Comparison of ENCODE assay signal across 21 cellular contexts in genomic region chr12:5257763-5258475, GRCh38.
"Had no signal": no experiment of that assay in that cellular context is flagged by ENCODE, and none has a peak within 500 bp of the region (broad histone marks: within the 10 kb centered on the region; RNA-seq: fewer than 3 reads in every experiment).

No MANE protein-coding gene starts in this region.

- H3K9me3 Mint-ChIP-seq: activated T-cell treated with anti-CD3 and anti-CD28 coated beads, Interleukin-2, amount 50 U/mL, for 72 hours; dendritic cell treated with granulocyte-macrophage colony-stimulating factor and Interleukin-4, amounts not matched to agents 40 ng/mL and 50 ng/mL, for 4 days; stimulated activated naive CD8-positive, alpha-beta T cell treated with anti-CD3 and anti-CD28 coated beads, Interleukin-15, amount 100 ng/mL, for 72 hours had no signal

- DNase-seq: activated CD4-positive, CD25-positive, alpha-beta regulatory T cell treated with anti-CD3 and anti-CD28 coated beads, Interleukin-2, amount 50 U/mL, for 72 hours; activated CD8-positive, alpha-beta memory T cell treated with anti-CD3 and anti-CD28 coated beads for 24 hours; activated CD8-positive, alpha-beta memory T cell treated with anti-CD3 and anti-CD28 coated beads, Interleukin-2, amount 50 U/mL, for 48 hours; activated effector memory CD4-positive, alpha-beta T cell treated with anti-CD3 and anti-CD28 coated beads, Interleukin-2, amount 50 U/mL, for 16 hours; activated naive CD4-positive, alpha-beta T cell treated with anti-CD3 and anti-CD28 coated beads, Interleukin-2, amount 50 U/mL, for 16 hours; activated T-cell treated with anti-CD3 and anti-CD28 coated beads, Interleukin-2, amount 50 U/mL, for 72 hours; effector CD8-positive, alpha-beta T cell; heart right ventricle; immature natural killer cell; mesenchymal stem cell; mucosa of descending colon; naive B cell; pancreas; right lobe of liver; small intestine; stimulated activated CD4-positive, alpha-beta T cell treated with anti-CD3 and anti-CD28 coated beads, Interleukin-15, amount 100 ng/mL, for 24 hours; stimulated activated CD4-positive, alpha-beta T cell treated with anti-CD3 and anti-CD28 coated beads, Interleukin-2, amount 100 ng/mL, for 48 hours; stimulated activated naive CD8-positive, alpha-beta T cell treated with anti-CD3 and anti-CD28 coated beads, Interleukin-15, amount 100 ng/mL, for 72 hours; upper lobe of right lung had no signal

- H3K4me3 ChIP-seq: heart right ventricle, mucosa of descending colon, pancreas, right lobe of liver, upper lobe of right lung had no signal

- H3K27ac Mint-ChIP-seq: activated T-cell treated with anti-CD3 and anti-CD28 coated beads, Interleukin-2, amount 50 U/mL, for 72 hours; dendritic cell treated with granulocyte-macrophage colony-stimulating factor and Interleukin-4, amounts not matched to agents 40 ng/mL and 50 ng/mL, for 4 days; immature natural killer cell; naive B cell; stimulated activated naive CD8-positive, alpha-beta T cell treated with anti-CD3 and anti-CD28 coated beads, Interleukin-15, amount 100 ng/mL, for 72 hours had no signal

- H3K9me3 ChIP-seq: heart right ventricle, mucosa of descending colon, pancreas, right lobe of liver, upper lobe of right lung had no signal

- H3K36me3 ChIP-seq: heart right ventricle, pancreas, right lobe of liver, upper lobe of right lung had no signal

- H3K27me3 ChIP-seq: pancreas, right lobe of liver, upper lobe of right lung had no signal

- H3K27ac ChIP-seq: heart right ventricle, pancreas, right lobe of liver, upper lobe of right lung, VCaP had no signal

- H3K4me1 Mint-ChIP-seq: immature natural killer cell; naive B cell; stimulated activated naive CD8-positive, alpha-beta T cell treated with anti-CD3 and anti-CD28 coated beads, Interleukin-15, amount 100 ng/mL, for 72 hours had no signal

- H3K4me3 Mint-ChIP-seq: activated T-cell treated with anti-CD3 and anti-CD28 coated beads, Interleukin-2, amount 50 U/mL, for 72 hours; dendritic cell treated with granulocyte-macrophage colony-stimulating factor and Interleukin-4, amounts not matched to agents 40 ng/mL and 50 ng/mL, for 4 days; immature natural killer cell; stimulated activated naive CD8-positive, alpha-beta T cell treated with anti-CD3 and anti-CD28 coated beads, Interleukin-15, amount 100 ng/mL, for 72 hours had no signal

- H3K36me3 Mint-ChIP-seq: immature natural killer cell, naive B cell had no signal

- H3K4me1 ChIP-seq: heart right ventricle, pancreas, right lobe of liver had no signal

- ATAC-seq: activated T-cell treated with anti-CD3 and anti-CD28 coated beads, Interleukin-2, amount 50 U/mL, for 72 hours; stimulated activated naive CD8-positive, alpha-beta T cell treated with anti-CD3 and anti-CD28 coated beads, Interleukin-15, amount 100 ng/mL, for 72 hours; upper lobe of right lung had no signal

- H3K27me3 Mint-ChIP-seq: dendritic cell treated with granulocyte-macrophage colony-stimulating factor and Interleukin-4, amounts not matched to agents 40 ng/mL and 50 ng/mL, for 4 days had no signal
